ENCODE assay signal across 12 cellular contexts in genomic region chr14:50082308-50082742, GRCh38. TPM values are rescaled to one million over a fixed set of nuclear protein-coding genes. Genes with fewer than 3 reads are reported as not detected.
DNase-seq lines count a peak whose midpoint lies in the region; ATAC-seq and TF ChIP-seq lines count a peak whose summit lies in the region.
"Had no signal": no experiment of that assay in that cellular context is flagged by ENCODE, and none has a peak within 500 bp of the region (broad histone marks: within the 10 kb centered on the region; RNA-seq: fewer than 3 reads in every experiment).

No MANE protein-coding gene starts in this region.

- no peak overlapping the region for H2BK5ac ChIP-seq in mesendoderm (ENCODE audit: low read length)

- no peak overlapping the region for H3K4ac ChIP-seq in mesendoderm (ENCODE audit: low read depth, low read length)

- no peaks in the 10 kb centered on the region for H3K79me2 ChIP-seq in KMS-11 (ENCODE audit: insufficient read depth, low read depth)
- no peaks in the 10 kb centered on the region for H3K79me2 ChIP-seq in mesendoderm (ENCODE audit: control insufficient read depth, insufficient read depth, low read length)

- peak; percentile 68 for DNase-seq in activated CD8-positive, alpha-beta T cell treated with anti-CD3 and anti-CD28 coated beads, Interleukin-2, amount 10 ng/mL, durations not matched to agents 7 days and 5 days
- DNase-seq in stimulated activated CD8-positive, alpha-beta memory T cell treated with anti-CD3 and anti-CD28 coated beads, Interleukin-4, amount 100 ng/mL, for 48 hours: peak; percentile 70
- no peak for DNase-seq in mesendoderm
- DNase-seq in DMS 273 treated with DMSO at 0.1 percent for 48 hours (lab: John Stamatoyannopoulos, UW): no peak
- no peak for DNase-seq in NCI-H146 treated with DMSO at 0.1 percent for 48 hours (lab: John Stamatoyannopoulos, UW; ENCODE audit: unreplicated experiment)
- DNase-seq: DMS79 treated with DMSO at 0.1 percent for 48 hours, head of caudate nucleus, NCI-H1436 treated with DMSO at 0.1 percent for 48 hours had no signal

- H3K56ac ChIP-seq in mesendoderm (ENCODE audit: low read length): no peak overlapping the region

- H3K23ac ChIP-seq in mesendoderm (ENCODE audit: low read length): no peak overlapping the region

- peak; percentile 40 for ATAC-seq in activated CD8-positive, alpha-beta T cell treated with anti-CD3 and anti-CD28 coated beads, Interleukin-2, amount 10 ng/mL, durations not matched to agents 7 days and 5 days
- ATAC-seq in esophagus mucosa (peak; percentile 65), HG03135 (IDR thresholded peaks at IDR 0.05; ENCODE audit: unreplicated experiment) (no peak)

- H3K27ac ChIP-seq in KMS-11 (peak overlapping the region; percentile 97), mesendoderm (ENCODE audit: low read depth, low read length) (no peak overlapping the region)
- H3K27ac ChIP-seq: neutrophil had no signal

- H2BK120ac ChIP-seq in mesendoderm (ENCODE audit: low read depth, low read length): no peak overlapping the region

- H3K4me1 Mint-ChIP-seq in activated CD8-positive, alpha-beta T cell treated with anti-CD3 and anti-CD28 coated beads, Interleukin-2, amount 10 ng/mL, durations not matched to agents 7 days and 5 days (ENCODE audit: low read depth): peaks cover 84% of the 10 kb centered on the region

- TF ChIP-seq CTCF in KMS-11 (conservative IDR thresholded peaks at IDR 0.05; ENCODE audit: low read depth, low read length): no peak

- no peak overlapping the region for H3K4me3 ChIP-seq in KMS-11 (IDR thresholded peaks at IDR 0.05; ENCODE audit: insufficient read depth, low read depth, low read length)
- no peak overlapping the region for H3K4me3 ChIP-seq in mesendoderm (ENCODE audit: low read length)

- CTCF ChIA-PET in activated CD8-positive, alpha-beta T cell treated with anti-CD3 and anti-CD28 coated beads, Interleukin-2, amount 10 ng/mL, durations not matched to agents 7 days and 5 days (lab: Charles Lee): interaction anchor here (0.6 to 3.9 kb wide), 21 partner anchors 9 to 448 kb away, joined by 3 to 59 read pairs (median 11); partner anchors contain the start of gene NEMF

- H3K27ac Mint-ChIP-seq in activated CD8-positive, alpha-beta T cell treated with anti-CD3 and anti-CD28 coated beads, Interleukin-2, amount 10 ng/mL, durations not matched to agents 7 days and 5 days: peak overlapping the region; percentile 96

- POLR2A ChIA-PET in activated CD8-positive, alpha-beta T cell treated with anti-CD3 and anti-CD28 coated beads, Interleukin-2, amount 10 ng/mL, durations not matched to agents 7 days and 5 days (lab: Charles Lee): interaction anchor here (0.5 to 3.9 kb wide), 19 partner anchors 10 to 230 kb away, joined by 3 to 151 read pairs (median 20); partner anchors contain the start of genes ARF6 and NEMF

- H3K27me3 ChIP-seq in KMS-11 (ENCODE audit: insufficient read depth, low read depth) (no peaks in the 10 kb centered on the region), mesendoderm (ENCODE audit: insufficient read depth, low read length, poor library complexity) (no peaks in the 10 kb centered on the region)
- H3K27me3 ChIP-seq: neutrophil had no signal

- H2AFZ ChIP-seq in KMS-11 (ENCODE audit: low read depth): no peak overlapping the region

- peak overlapping the region; percentile 74 for H3K9ac ChIP-seq in KMS-11
- H3K9ac ChIP-seq in mesendoderm (ENCODE audit: low read length): no peak overlapping the region

- H3K79me1 ChIP-seq in mesendoderm (ENCODE audit: low read length): no peaks in the 10 kb centered on the region

- H3K27me3 Mint-ChIP-seq in activated CD8-positive, alpha-beta T cell treated with anti-CD3 and anti-CD28 coated beads, Interleukin-2, amount 10 ng/mL, durations not matched to agents 7 days and 5 days (ENCODE audit: low read depth): no peaks in the 10 kb centered on the region

- H4K20me1 ChIP-seq in KMS-11 (ENCODE audit: insufficient read depth): no peaks in the 10 kb centered on the region

- H2AK5ac ChIP-seq in mesendoderm (ENCODE audit: low read length): no peak overlapping the region

- H3K4me1 ChIP-seq in KMS-11 (ENCODE audit: low read depth, poor library complexity, severe bottlenecking) (peaks cover 64% of the 10 kb centered on the region), mesendoderm (ENCODE audit: control insufficient read depth, low read depth, low read length) (no peaks in the 10 kb centered on the region)

- H3K36me3 ChIP-seq in KMS-11 (ENCODE audit: insufficient read depth) (no peaks in the 10 kb centered on the region), mesendoderm (ENCODE audit: control insufficient read depth, insufficient read depth, low read length) (no peaks in the 10 kb centered on the region)

- H2BK15ac ChIP-seq in mesendoderm (replicated peaks; ENCODE audit: low read depth): no peak overlapping the region

- no peak overlapping the region for H3K18ac ChIP-seq in mesendoderm (ENCODE audit: low read length)

- no peak overlapping the region for H4K8ac ChIP-seq in mesendoderm (ENCODE audit: low read depth, low read length)

- WGBS in mesendoderm (ENCODE audit: extremely low coverage, insufficient coverage, low lambda C conversion rate): no CpG with 5 or more reads among the region's 8 CpGs

- peak overlapping the region; percentile 84 for H3K4me3 Mint-ChIP-seq in activated CD8-positive, alpha-beta T cell treated with anti-CD3 and anti-CD28 coated beads, Interleukin-2, amount 10 ng/mL, durations not matched to agents 7 days and 5 days

- H3K36me3 Mint-ChIP-seq in activated CD8-positive, alpha-beta T cell treated with anti-CD3 and anti-CD28 coated beads, Interleukin-2, amount 10 ng/mL, durations not matched to agents 7 days and 5 days (ENCODE audit: low read depth): peaks cover 52% of the 10 kb centered on the region

- peak overlapping the region; percentile 88 for H3K4me2 ChIP-seq in KMS-11
- H3K4me2 ChIP-seq in mesendoderm (ENCODE audit: low read length): no peak overlapping the region

- peaks cover 4% of the 10 kb centered on the region for H3K9me3 Mint-ChIP-seq in activated CD8-positive, alpha-beta T cell treated with anti-CD3 and anti-CD28 coated beads, Interleukin-2, amount 10 ng/mL, durations not matched to agents 7 days and 5 days (ENCODE audit: insufficient read depth)

- no peak overlapping the region for H4K5ac ChIP-seq in mesendoderm (ENCODE audit: low read length)

RNA-seq across cellular contexts. Expression of gene VCPKMT, which starts 34.0 kb away (rescaled TPM):
- total RNA-seq in activated CD8-positive, alpha-beta T cell treated with anti-CD3 and anti-CD28 coated beads, Interleukin-2, amount 10 ng/mL, durations not matched to agents 7 days and 5 days: 10 to 100 TPM; 12.4 to 13.0 TPM
- 5.3 TPM for total RNA-seq in esophagus mucosa
- 10.7 TPM for polyA plus RNA-seq in mesendoderm (2013, experiment 1 of 2)
- polyA plus RNA-seq in mesendoderm (2013, experiment 2 of 2): 10.7 TPM

Comparison
In these comparisons a context has a peak if more than half of its experiments do, and no peak if none do; other contexts are left out.
1. DNase-seq: peak in activated CD8-positive, alpha-beta T cell treated with anti-CD3 and anti-CD28 coated beads, Interleukin-2, amount 10 ng/mL, durations not matched to agents 7 days and 5 days (single experiment) and stimulated activated CD8-positive, alpha-beta memory T cell treated with anti-CD3 and anti-CD28 coated beads, Interleukin-4, amount 100 ng/mL, for 48 hours (single experiment); none in mesendoderm (single experiment), DMS 273 treated with DMSO at 0.1 percent for 48 hours (single experiment) and NCI-H146 treated with DMSO at 0.1 percent for 48 hours (single experiment).